ENCODE assay signal across 8 cellular contexts in the genomic region with DNA sequence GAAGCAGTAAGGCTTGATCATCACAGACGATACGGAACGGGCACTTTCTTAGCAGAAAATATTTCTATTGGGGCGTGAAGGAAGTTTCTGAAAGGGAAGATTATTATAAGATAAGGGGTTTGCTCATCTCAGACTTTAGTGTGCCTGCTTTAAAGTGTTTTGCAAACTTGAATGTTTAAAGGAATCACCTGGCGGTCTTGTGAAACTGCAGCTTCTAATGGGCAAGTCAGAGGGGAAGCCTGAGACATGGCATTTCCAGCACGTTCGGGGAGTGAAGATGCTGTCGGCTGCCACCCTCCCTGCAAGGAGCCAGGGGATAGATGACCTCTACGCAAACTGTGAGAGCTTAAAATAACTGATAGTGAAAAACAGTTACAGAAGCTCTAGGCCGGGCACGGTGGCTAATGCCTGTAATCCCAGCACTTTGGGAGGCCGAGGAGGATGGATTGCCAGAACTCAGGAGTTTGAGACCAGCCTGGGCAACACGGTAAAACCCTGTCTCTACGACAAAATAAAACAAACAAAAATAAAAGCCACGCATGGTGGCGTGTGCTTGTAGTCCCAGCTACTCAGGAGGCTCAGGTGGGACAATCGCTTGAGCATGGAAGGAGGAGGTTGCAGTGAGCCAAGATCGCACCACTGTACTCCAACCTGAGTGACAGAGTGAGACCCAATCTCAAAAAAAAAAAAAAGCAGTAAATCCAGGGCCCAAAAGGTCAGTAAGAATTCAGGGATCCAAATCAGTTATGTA. TPM values are rescaled to one million over a fixed set of nuclear protein-coding genes. Genes with fewer than 3 reads are reported as not detected.
A peak's percentile ranks its signal among the peaks of the same experiment; 100 is the strongest.
DNase-seq lines count a peak whose midpoint lies in the region; ATAC-seq and TF ChIP-seq lines count a peak whose summit lies in the region.

No MANE protein-coding gene starts in this region.

- no peaks in the 10 kb centered on the region for H3K36me3 ChIP-seq in sigmoid colon
- H3K36me3 ChIP-seq in mucosa of descending colon (ENCODE audit: low read depth), result no peaks in the 10 kb centered on the region

- H3K56ac ChIP-seq in H9 (ENCODE audit: insufficient read length, low read depth, low read length), result no peak overlapping the region

- no peak for DNase-seq in H9
- no peak for DNase-seq in T-helper 2 cell treated with Interferon-gamma antibody and Interleukin-4, amounts not matched to agents 5 μg/mL and 100 μg/mL, for 36 hours (ENCODE audit: low spot score)
- no peak for DNase-seq in fibroblast of the aortic adventitia (ENCODE audit: low read depth)
- no peak for DNase-seq in sigmoid colon
- no peak for DNase-seq in mucosa of descending colon
- DNase-seq in activated CD4-positive, CD25-positive, alpha-beta regulatory T cell treated with anti-CD3 and anti-CD28 coated beads, Interleukin-2, amount 50 U/mL, for 72 hours, result no peak
- no peak for DNase-seq in mesenteric fat pad (ENCODE audit: low spot score)

- no peak overlapping the region for H3K27ac ChIP-seq in H9 (ENCODE audit: insufficient read length, low read depth, low read length)
- peak overlapping the region; percentile 69 to 81 (median 76) for H3K27ac ChIP-seq in sigmoid colon

- no peak overlapping the region for H4K5ac ChIP-seq in H9 (ENCODE audit: insufficient read length, low read depth, low read length)

- no peak overlapping the region for H2AK5ac ChIP-seq in H9 (ENCODE audit: insufficient read length, low read length)

- H3K4me2 ChIP-seq in H9 (ENCODE audit: insufficient read depth, insufficient read length, low read length), result peak overlapping the region; percentile 76

- no peak overlapping the region for H4K91ac ChIP-seq in H9 (ENCODE audit: insufficient read length, low read depth, low read length)

- peak overlapping the region; percentile 73 to 84 for H3K4me3 Mint-ChIP-seq in H9
- H3K4me3 Mint-ChIP-seq in T-helper 2 cell treated with Interferon-gamma antibody and Interleukin-4, amounts not matched to agents 5 μg/mL and 100 μg/mL, for 36 hours, result peak overlapping the region; percentile 88

- no peak overlapping the region for H3K14ac ChIP-seq in H9 (ENCODE audit: insufficient read depth, low read length)

- H4K8ac ChIP-seq in H9 (replicated peaks; ENCODE audit: insufficient read length, low read depth, low read length), result no peak overlapping the region

- H2BK15ac ChIP-seq in H9 (ENCODE audit: low read depth, low read length), result no peak overlapping the region

- ATAC-seq in mucosa of descending colon, result no peak
- no peak for ATAC-seq in GM18868 (IDR thresholded peaks at IDR 0.05; ENCODE audit: unreplicated experiment)

- no peak overlapping the region for H3K23ac ChIP-seq in H9 (ENCODE audit: insufficient read length, low read depth, low read length)

- no peak overlapping the region for H3T11ph ChIP-seq in H9 (ENCODE audit: low read length)

- H2BK5ac ChIP-seq in H9 (ENCODE audit: insufficient read length, low read length), result no peak overlapping the region

- H3K4me1 Mint-ChIP-seq in H9, result peaks cover 42 to 47% of the 10 kb centered on the region in 2 experiments
- peaks cover 31% of the 10 kb centered on the region for H3K4me1 Mint-ChIP-seq in T-helper 2 cell treated with Interferon-gamma antibody and Interleukin-4, amounts not matched to agents 5 μg/mL and 100 μg/mL, for 36 hours (ENCODE audit: low read depth)

- TF ChIP-seq EP300 in sigmoid colon (IDR thresholded peaks at IDR 0.05), result no peak

- H3K9ac ChIP-seq in H9 (ENCODE audit: extremely low read depth, insufficient read length, low read length), result no peak overlapping the region

- H3K23me2 ChIP-seq in H9 (ENCODE audit: insufficient read length, low read depth, low read length, poor library complexity, severe bottlenecking), result peaks cover 7% of the 10 kb centered on the region

- H3K4me1 ChIP-seq in H9 (ENCODE audit: insufficient read depth, low read length) (no peaks in the 10 kb centered on the region; the same call in 1 of the 2 replicates), sigmoid colon (peaks cover 0 to 42% (median 38%) of the 10 kb centered on the region in 4 donors), mucosa of descending colon (ENCODE audit: low read depth) (peaks cover 41% of the 10 kb centered on the region)

- no peaks in the 10 kb centered on the region for H3K79me1 ChIP-seq in H9 (ENCODE audit: insufficient read depth, low read depth, low read length, poor library complexity, severe bottlenecking)

- no peak overlapping the region for H3K27ac Mint-ChIP-seq in H9
- H3K27ac Mint-ChIP-seq in T-helper 2 cell treated with Interferon-gamma antibody and Interleukin-4, amounts not matched to agents 5 μg/mL and 100 μg/mL, for 36 hours, result peak overlapping the region; percentile 72

- no peaks in the 10 kb centered on the region for H3K79me2 ChIP-seq in H9 (ENCODE audit: insufficient read depth, low read length)

- intact Hi-C loops in sigmoid colon (cut with DNase I) (no loop called here), mucosa of descending colon (cut with DNase I, micrococcal nuclease) (no loop called here)

- peak overlapping the region; percentile 24 for H2AFZ ChIP-seq in H9 (ENCODE audit: low read length)

- no peak overlapping the region for H3K18ac ChIP-seq in H9 (ENCODE audit: insufficient read length, low read depth, low read length)

- no CpG with 5 or more reads among the region's 18 CpGs for WGBS in H9 (ENCODE audit: extremely low coverage, insufficient read length, low lambda C conversion rate)
- 43% methylated on average over 18 of the region's 18 CpGs for WGBS in sigmoid colon, 2 donors

- H3K9me3 ChIP-seq in H9 (ENCODE audit: control insufficient read depth, low read depth, low read length), result no peaks in the 10 kb centered on the region
- H3K9me3 ChIP-seq in sigmoid colon, result no peaks in the 10 kb centered on the region
- no peaks in the 10 kb centered on the region for H3K9me3 ChIP-seq in mucosa of descending colon

- no peak overlapping the region for H2BK12ac ChIP-seq in H9 (ENCODE audit: insufficient read length, low read depth, low read length)

- TF ChIP-seq CTCF in H9 (conservative IDR thresholded peaks at IDR 0.05) (no peak), fibroblast of the aortic adventitia (IDR thresholded peaks at IDR 0.05; ENCODE audit: insufficient read depth, low read length) (no peak), sigmoid colon (IDR thresholded peaks at IDR 0.05) (no peak), mucosa of descending colon (IDR thresholded peaks at IDR 0.05) (no peak)

- no peak overlapping the region for H2BK20ac ChIP-seq in H9 (ENCODE audit: low read depth, low read length, poor library complexity, severe bottlenecking)

- H3K27me3 ChIP-seq in H9 (ENCODE audit: insufficient read depth, low read length), result no peaks in the 10 kb centered on the region
- no peaks in the 10 kb centered on the region for H3K27me3 ChIP-seq in sigmoid colon

- no peak overlapping the region for H3K4ac ChIP-seq in H9 (ENCODE audit: low read depth, low read length)

- no peaks in the 10 kb centered on the region for H4K20me1 ChIP-seq in H9 (ENCODE audit: control insufficient read depth, insufficient read depth, insufficient read length)

- H3K4me3 ChIP-seq in fibroblast of the aortic adventitia (ENCODE audit: low read depth, low read length), result peak overlapping the region; percentile 64
- H3K4me3 ChIP-seq in sigmoid colon, result peak overlapping the region; percentile 38 to 94 (median 54)
- no peak overlapping the region for H3K4me3 ChIP-seq in mucosa of descending colon

- no peaks in the 10 kb centered on the region; a peak in 1 of 7 replicates for H3K36me3 Mint-ChIP-seq in H9 (ENCODE audit: insufficient read depth in 1 of 3, low read depth in 3 of 3)
- H3K36me3 Mint-ChIP-seq in T-helper 2 cell treated with Interferon-gamma antibody and Interleukin-4, amounts not matched to agents 5 μg/mL and 100 μg/mL, for 36 hours (ENCODE audit: low read depth), result peaks cover 2% of the 10 kb centered on the region

- H3K27me3 Mint-ChIP-seq in H9 (ENCODE audit: low read depth), result no peaks in the 10 kb centered on the region
- H3K27me3 Mint-ChIP-seq in T-helper 2 cell treated with Interferon-gamma antibody and Interleukin-4, amounts not matched to agents 5 μg/mL and 100 μg/mL, for 36 hours (ENCODE audit: low read depth), result no peaks in the 10 kb centered on the region

- no peak overlapping the region for H2BK120ac ChIP-seq in H9 (ENCODE audit: low read depth, low read length, poor library complexity, severe bottlenecking)

- H3K9me3 Mint-ChIP-seq in H9, result no peaks in the 10 kb centered on the region
- H3K9me3 Mint-ChIP-seq in T-helper 2 cell treated with Interferon-gamma antibody and Interleukin-4, amounts not matched to agents 5 μg/mL and 100 μg/mL, for 36 hours, result no peaks in the 10 kb centered on the region

- no peak for TF ChIP-seq POLR2A in sigmoid colon (IDR thresholded peaks at IDR 0.05)

RNA-seq across cellular contexts. Expression of a gene that starts 2.3 kb away (rescaled TPM):
- 7.0 and 7.4 TPM in 2 replicates for total RNA-seq in H9 (2021)
- 14.5 and 17.7 TPM in 2 replicates for total RNA-seq in fibroblast of the aortic adventitia (ENCODE audit: low replicate concordance)
- 10 to 100 TPM; 18.9 to 22.4 (median 21.5) TPM for total RNA-seq in sigmoid colon
- polyA plus RNA-seq in sigmoid colon, result 10 to 100 TPM; 25.4 to 49.7 (median 25.8) TPM
- 10 to 100 TPM; 48.5 to 81.7 (median 65.1) TPM for total RNA-seq in mucosa of descending colon
- 19.7 TPM for total RNA-seq in mesenteric fat pad
